In the genomic region with DNA sequence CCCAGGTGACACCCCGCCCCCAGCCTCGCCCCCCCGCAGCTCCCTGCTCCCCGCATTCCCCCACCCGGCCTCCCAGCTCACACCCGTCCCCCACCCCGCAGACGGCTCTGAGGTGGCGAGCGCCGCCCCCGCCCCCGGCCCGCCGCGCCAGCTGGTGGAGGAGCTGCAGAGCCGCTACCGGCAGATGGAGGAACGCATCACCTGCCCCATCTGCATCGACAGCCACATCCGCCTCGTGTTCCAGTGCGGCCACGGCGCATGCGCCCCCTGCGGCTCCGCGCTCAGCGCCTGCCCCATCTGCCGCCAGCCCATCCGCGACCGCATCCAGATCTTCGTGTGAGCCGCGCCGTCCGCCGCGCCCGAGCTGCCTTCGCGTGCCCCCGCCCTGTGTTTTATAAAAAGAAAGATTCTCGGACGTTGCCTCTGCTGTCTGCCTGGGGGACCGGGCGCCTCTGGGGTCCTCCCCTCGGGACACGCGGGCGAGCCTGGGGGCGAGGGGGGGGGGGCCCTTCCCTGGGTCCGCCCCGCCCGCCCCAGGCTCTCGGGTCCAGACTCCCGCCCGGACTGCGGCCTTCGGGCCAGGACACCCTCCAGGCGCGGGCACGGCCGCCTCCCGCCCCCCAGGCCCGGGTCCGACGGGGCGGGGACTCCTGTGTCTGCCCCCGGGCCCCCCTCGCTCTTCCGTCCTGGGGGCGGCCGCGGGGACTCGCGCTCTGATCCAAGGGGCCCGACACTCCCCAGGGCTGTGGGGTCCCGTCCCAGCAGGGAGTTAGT, we compare ENCODE assay signal across 1 cellular context.
TF ChIP-seq lines count a peak whose summit lies in the region.

No MANE protein-coding gene starts in this region.

TF ChIP-seq in GM23338, 12 proteins besides CTCF, POLR2A, EP300 and RAD21 (continued from another document):
- TF ChIP-seq, protein P1, sequence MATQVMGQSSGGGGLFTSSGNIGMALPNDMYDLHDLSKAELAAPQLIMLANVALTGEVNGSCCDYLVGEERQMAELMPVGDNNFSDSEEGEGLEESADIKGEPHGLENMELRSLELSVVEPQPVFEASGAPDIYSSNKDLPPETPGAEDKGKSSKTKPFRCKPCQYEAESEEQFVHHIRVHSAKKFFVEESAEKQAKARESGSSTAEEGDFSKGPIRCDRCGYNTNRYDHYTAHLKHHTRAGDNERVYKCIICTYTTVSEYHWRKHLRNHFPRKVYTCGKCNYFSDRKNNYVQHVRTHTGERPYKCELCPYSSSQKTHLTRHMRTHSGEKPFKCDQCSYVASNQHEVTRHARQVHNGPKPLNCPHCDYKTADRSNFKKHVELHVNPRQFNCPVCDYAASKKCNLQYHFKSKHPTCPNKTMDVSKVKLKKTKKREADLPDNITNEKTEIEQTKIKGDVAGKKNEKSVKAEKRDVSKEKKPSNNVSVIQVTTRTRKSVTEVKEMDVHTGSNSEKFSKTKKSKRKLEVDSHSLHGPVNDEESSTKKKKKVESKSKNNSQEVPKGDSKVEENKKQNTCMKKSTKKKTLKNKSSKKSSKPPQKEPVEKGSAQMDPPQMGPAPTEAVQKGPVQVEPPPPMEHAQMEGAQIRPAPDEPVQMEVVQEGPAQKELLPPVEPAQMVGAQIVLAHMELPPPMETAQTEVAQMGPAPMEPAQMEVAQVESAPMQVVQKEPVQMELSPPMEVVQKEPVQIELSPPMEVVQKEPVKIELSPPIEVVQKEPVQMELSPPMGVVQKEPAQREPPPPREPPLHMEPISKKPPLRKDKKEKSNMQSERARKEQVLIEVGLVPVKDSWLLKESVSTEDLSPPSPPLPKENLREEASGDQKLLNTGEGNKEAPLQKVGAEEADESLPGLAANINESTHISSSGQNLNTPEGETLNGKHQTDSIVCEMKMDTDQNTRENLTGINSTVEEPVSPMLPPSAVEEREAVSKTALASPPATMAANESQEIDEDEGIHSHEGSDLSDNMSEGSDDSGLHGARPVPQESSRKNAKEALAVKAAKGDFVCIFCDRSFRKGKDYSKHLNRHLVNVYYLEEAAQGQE (IDR thresholded peaks at IDR 0.05; ENCODE audit: unreplicated experiment), result no peak
- TF ChIP-seq STAT1 (IDR thresholded peaks at IDR 0.05; ENCODE audit: unreplicated experiment), result no peak
- TF ChIP-seq, protein P2, sequence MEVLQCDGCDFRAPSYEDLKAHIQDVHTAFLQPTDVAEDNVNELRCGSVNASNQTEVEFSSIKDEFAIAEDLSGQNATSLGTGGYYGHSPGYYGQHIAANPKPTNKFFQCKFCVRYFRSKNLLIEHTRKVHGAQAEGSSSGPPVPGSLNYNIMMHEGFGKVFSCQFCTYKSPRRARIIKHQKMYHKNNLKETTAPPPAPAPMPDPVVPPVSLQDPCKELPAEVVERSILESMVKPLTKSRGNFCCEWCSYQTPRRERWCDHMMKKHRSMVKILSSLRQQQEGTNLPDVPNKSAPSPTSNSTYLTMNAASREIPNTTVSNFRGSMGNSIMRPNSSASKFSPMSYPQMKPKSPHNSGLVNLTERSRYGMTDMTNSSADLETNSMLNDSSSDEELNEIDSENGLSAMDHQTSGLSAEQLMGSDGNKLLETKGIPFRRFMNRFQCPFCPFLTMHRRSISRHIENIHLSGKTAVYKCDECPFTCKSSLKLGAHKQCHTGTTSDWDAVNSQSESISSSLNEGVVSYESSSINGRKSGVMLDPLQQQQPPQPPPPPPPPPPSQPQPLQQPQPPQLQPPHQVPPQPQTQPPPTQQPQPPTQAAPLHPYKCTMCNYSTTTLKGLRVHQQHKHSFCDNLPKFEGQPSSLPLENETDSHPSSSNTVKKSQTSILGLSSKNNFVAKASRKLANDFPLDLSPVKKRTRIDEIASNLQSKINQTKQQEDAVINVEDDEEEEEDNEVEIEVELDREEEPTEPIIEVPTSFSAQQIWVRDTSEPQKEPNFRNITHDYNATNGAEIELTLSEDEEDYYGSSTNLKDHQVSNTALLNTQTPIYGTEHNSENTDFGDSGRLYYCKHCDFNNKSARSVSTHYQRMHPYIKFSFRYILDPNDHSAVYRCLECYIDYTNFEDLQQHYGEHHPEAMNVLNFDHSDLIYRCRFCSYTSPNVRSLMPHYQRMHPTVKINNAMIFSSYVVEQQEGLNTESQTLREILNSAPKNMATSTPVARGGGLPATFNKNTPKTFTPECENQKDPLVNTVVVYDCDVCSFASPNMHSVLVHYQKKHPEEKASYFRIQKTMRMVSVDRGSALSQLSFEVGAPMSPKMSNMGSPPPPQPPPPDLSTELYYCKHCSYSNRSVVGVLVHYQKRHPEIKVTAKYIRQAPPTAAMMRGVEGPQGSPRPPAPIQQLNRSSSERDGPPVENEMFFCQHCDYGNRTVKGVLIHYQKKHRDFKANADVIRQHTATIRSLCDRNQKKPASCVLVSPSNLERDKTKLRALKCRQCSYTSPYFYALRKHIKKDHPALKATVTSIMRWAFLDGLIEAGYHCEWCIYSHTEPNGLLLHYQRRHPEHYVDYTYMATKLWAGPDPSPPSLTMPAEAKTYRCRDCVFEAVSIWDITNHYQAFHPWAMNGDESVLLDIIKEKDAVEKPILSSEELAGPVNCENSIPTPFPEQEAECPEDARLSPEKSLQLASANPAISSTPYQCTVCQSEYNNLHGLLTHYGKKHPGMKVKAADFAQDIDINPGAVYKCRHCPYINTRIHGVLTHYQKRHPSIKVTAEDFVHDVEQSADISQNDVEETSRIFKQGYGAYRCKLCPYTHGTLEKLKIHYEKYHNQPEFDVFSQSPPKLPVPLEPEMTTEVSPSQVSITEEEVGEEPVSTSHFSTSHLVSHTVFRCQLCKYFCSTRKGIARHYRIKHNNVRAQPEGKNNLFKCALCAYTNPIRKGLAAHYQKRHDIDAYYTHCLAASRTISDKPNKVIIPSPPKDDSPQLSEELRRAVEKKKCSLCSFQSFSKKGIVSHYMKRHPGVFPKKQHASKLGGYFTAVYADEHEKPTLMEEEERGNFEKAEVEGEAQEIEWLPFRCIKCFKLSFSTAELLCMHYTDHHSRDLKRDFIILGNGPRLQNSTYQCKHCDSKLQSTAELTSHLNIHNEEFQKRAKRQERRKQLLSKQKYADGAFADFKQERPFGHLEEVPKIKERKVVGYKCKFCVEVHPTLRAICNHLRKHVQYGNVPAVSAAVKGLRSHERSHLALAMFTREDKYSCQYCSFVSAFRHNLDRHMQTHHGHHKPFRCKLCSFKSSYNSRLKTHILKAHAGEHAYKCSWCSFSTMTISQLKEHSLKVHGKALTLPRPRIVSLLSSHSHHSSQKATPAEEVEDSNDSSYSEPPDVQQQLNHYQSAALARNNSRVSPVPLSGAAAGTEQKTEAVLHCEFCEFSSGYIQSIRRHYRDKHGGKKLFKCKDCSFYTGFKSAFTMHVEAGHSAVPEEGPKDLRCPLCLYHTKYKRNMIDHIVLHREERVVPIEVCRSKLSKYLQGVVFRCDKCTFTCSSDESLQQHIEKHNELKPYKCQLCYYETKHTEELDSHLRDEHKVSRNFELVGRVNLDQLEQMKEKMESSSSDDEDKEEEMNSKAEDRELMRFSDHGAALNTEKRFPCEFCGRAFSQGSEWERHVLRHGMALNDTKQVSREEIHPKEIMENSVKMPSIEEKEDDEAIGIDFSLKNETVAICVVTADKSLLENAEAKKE (CRISPR knock-in tag; IDR thresholded peaks at IDR 0.05), result no peak
